In the genomic region with DNA sequence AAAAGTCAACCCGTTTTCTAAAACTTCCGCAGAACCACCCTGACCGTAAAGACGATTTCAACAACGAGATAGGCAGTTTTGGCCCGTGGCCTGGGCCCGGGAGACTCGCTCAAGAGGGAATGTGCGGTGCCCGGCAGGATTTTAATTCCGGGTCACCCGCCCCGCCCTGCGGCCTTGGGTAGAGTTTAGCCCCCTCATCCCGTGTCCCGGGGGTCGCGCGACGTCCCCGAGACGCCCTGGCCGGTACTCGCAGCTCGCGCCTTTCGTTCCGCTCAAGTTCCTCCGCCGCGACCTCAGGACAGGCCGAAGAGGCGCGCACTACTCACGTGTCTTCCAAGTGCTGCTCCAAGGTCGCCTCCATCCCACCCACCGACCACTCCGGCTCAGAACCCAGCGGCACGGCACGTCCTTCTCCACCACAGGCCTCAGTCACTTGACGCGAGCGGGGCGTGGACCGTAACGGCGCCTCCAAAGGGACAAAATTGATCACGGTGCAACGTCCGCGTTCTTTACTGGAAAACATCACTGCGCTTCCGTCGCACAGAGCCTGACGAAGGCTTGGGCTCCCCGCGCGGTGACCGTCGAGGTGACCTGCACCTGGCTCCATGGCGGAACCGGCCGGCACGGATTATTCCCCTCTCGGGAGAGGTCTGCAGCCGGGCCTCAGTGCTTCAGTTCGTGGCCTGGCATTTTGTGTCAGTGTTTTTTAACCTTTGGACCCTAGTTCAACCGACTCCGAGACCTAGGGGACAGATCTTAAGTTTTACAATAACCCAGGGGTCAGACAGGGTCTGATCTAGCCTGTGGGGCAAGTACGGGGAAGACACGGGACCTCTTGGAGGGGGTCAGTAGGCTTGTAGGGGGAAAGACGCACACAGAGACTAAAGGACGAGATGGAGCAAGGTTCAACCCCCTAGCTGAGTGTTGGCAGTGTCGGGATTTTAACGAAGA, we compare ENCODE assay signal across 8 cellular contexts. TPM values are rescaled to one million over a fixed set of nuclear protein-coding genes. Genes with fewer than 3 reads are reported as not detected.
DNase-seq lines count a peak whose midpoint lies in the region; ATAC-seq and TF ChIP-seq lines count a peak whose summit lies in the region.

TSS of gene LAMTOR5 (minus strand) at position 435 of the 951 bp plus-strand sequence. CDS start at position 361, 74 bp downstream.

- H3K4me3 ChIP-seq in trophoblast cell (ENCODE audit: low read depth, low read length), result peak within 1 kb of the TSS; percentile 94
- H3K4me3 ChIP-seq in transverse colon, result peak within 1 kb of the TSS; percentile 67 to 78 (median 72)

- peak within 1 kb of the TSS; percentile 55 for H3K4ac ChIP-seq in trophoblast cell (ENCODE audit: low read depth, low read length)

- H3K9ac ChIP-seq in trophoblast cell (ENCODE audit: low read length), result peak within 1 kb of the TSS; percentile 84

- DNase-seq in NCI-H1417 (lab: John Stamatoyannopoulos, UW) (peak; percentile 90 to 96 (median 91)), T follicular helper cell (ENCODE audit: low read depth) (peak; percentile 86), cardiac septum (ENCODE audit: low spot score) (peak; percentile 97), trophoblast cell (peak; percentile 91 to 97), transverse colon (peak; percentile 95)

- peak within 1 kb of the TSS; percentile 34 for H3K18ac ChIP-seq in trophoblast cell (ENCODE audit: low read length)

- no peak within 1 kb of the TSS for H3K23ac ChIP-seq in trophoblast cell (ENCODE audit: low read length)

- peak; percentile 95 for TF ChIP-seq POLR2A in transverse colon (IDR thresholded peaks at IDR 0.05)

- peak within 1 kb of the TSS; percentile 61 for H2AFZ ChIP-seq in trophoblast cell (ENCODE audit: insufficient read depth, low read length, poor library complexity)

- H3K27me3 ChIP-seq in trophoblast cell (ENCODE audit: insufficient read depth, low read length), result no peaks in the 10 kb centered on the region
- no peaks in the 10 kb centered on the region for H3K27me3 ChIP-seq in transverse colon

- H4K91ac ChIP-seq in trophoblast cell (ENCODE audit: low read depth, low read length), result peak within 1 kb of the TSS; percentile 78

- H2BK120ac ChIP-seq in trophoblast cell (ENCODE audit: insufficient read depth, low read length, poor library complexity), result peak within 1 kb of the TSS; percentile 37

- in situ Hi-C loops in transverse colon (cut with MboI; ENCODE audit: low pct_ligation_motif_present in 1 of 4, low pct_unique_long_range_greater_than_20kb in 1 of 4, low sequenced_read_pairs in 3 of 4), result loop anchor here in 1 of 4 donors (10.0 kb wide), 1 partner anchor 63 kb away; no protein-coding TSS in a partner anchor

- peak within 1 kb of the TSS; percentile 15 for H2BK5ac ChIP-seq in trophoblast cell (ENCODE audit: low read depth, low read length, poor library complexity)

- WGBS in adipose tissue, 3 donors, result 0% methylated on average over 76 of the region's 76 CpGs
- no CpG with 5 or more reads among the region's 76 CpGs for WGBS in trophoblast cell (ENCODE audit: extremely low coverage, insufficient coverage, insufficient read length)
- 0 to 1% methylated on average over 4 to 76 of the region's 76 CpGs for WGBS in transverse colon (ENCODE audit: low coverage in 1 of 2), 2 donors

- H3K4me1 ChIP-seq in trophoblast cell (ENCODE audit: control insufficient read depth in 1 of 2, insufficient read depth in 2 of 2, low read length in 2 of 2), result peaks cover 0 to 2% of the 10 kb centered on the region in 2 experiments
- peaks cover 9 to 24% (median 16%) of the 10 kb centered on the region in 4 donors for H3K4me1 ChIP-seq in transverse colon

- ATAC-seq in HG02678 (IDR thresholded peaks at IDR 0.05; ENCODE audit: unreplicated experiment), result peak; percentile 93

- H3K36me3 ChIP-seq in trophoblast cell (ENCODE audit: control insufficient read depth in 1 of 2, insufficient read depth in 2 of 2, low read length in 2 of 2) (peaks cover 7 to 10% of the 10 kb centered on the region in 2 experiments), transverse colon (peaks cover 0 to 29% (median 11%) of the 10 kb centered on the region in 4 donors)

- H3K9me3 ChIP-seq in trophoblast cell (ENCODE audit: insufficient read depth, low read depth, low read length) (no peaks in the 10 kb centered on the region), transverse colon (no peaks in the 10 kb centered on the region)

- peak within 1 kb of the TSS; percentile 77 for H3K14ac ChIP-seq in trophoblast cell (ENCODE audit: low read length)

- H2AK5ac ChIP-seq in trophoblast cell (ENCODE audit: low read length), result peak within 1 kb of the TSS; percentile 50

- peak; percentile 30 for TF ChIP-seq CTCF in GM12873 (IDR thresholded peaks at IDR 0.05; ENCODE audit: insufficient read depth, low read depth, low read length, missing control alignments)
- TF ChIP-seq CTCF in transverse colon (IDR thresholded peaks at IDR 0.05), result peak in 2 of 5 experiments; percentile 22 to 27

- peak within 1 kb of the TSS; percentile 1 for H3K27ac ChIP-seq in adipose tissue (ENCODE audit: low read depth, low read length)
- peak within 1 kb of the TSS; percentile 23 for H3K27ac ChIP-seq in trophoblast cell (ENCODE audit: low read depth, low read length)
- H3K27ac ChIP-seq in transverse colon, result peak within 1 kb of the TSS; percentile 89 to 94 (median 92)

- no peak within 1 kb of the TSS for H2BK12ac ChIP-seq in trophoblast cell (ENCODE audit: low read length)

- intact Hi-C loops in cardiac septum (cut with DNase I) (loop anchor here (2.0 to 5.0 kb wide), 3 partner anchors 69 to 375 kb away; partner anchors contain the start of genes RBM15 and STRIP1), transverse colon (cut with DNase I; ENCODE audit: low total_unique reads) (no loop called here)

- H3K4me2 ChIP-seq in trophoblast cell (ENCODE audit: low read length), result peak within 1 kb of the TSS; percentile 76

- H3K79me1 ChIP-seq in trophoblast cell (ENCODE audit: low read length), result peaks cover 7% of the 10 kb centered on the region

- H4K8ac ChIP-seq in trophoblast cell (ENCODE audit: low read depth, low read length), result peak within 1 kb of the TSS; percentile 75

- H4K12ac ChIP-seq in trophoblast cell (ENCODE audit: low read depth, low read length), result peak within 1 kb of the TSS; percentile 91

- TF ChIP-seq EP300 in transverse colon (IDR thresholded peaks at IDR 0.05; ENCODE audit: low read depth), result peak; percentile 73

- peaks cover 7% of the 10 kb centered on the region for H3K79me2 ChIP-seq in trophoblast cell (ENCODE audit: control insufficient read depth, insufficient read depth, low read length, poor library complexity)

RNA-seq across cellular contexts. Expression of gene LAMTOR5, which starts in this region (rescaled TPM):
- polyA plus RNA-seq in adipose tissue, result 100 to 1,000 TPM; 135 to 332 (median 309) TPM
- total RNA-seq in cardiac septum (195 TPM), transverse colon (100 to 1,000 TPM in 1 of 4 donors, 10 to 100 TPM in 2, 1 to 10 TPM in 1; 7.1 to 113 (median 38.2) TPM)
- 149 and 153 TPM in 2 replicates for polyA plus RNA-seq in trophoblast cell (2013)

Comparison
In these comparisons a context has a peak if more than half of its experiments do, and no peak if none do; other contexts are left out.
1. Peak in every context shown above with its lines: DNase-seq, ATAC-seq, H3K4me3 ChIP-seq and H3K27ac ChIP-seq.
2. H3K27ac ChIP-seq: peak in every context shown above with its lines; median percentile 92 in transverse colon; 23 in trophoblast cell; 1 in adipose tissue.